ENCODE assay signal across 12 cellular contexts in genomic region chr2:240426797-240427721, GRCh38.
DNase-seq lines count a peak whose midpoint lies in the region; ATAC-seq lines count a peak whose summit lies in the region.
"Had no signal": no experiment of that assay in that cellular context is flagged by ENCODE, and none has a peak within 500 bp of the region (broad histone marks: within the 10 kb centered on the region; RNA-seq: fewer than 3 reads in every experiment).

No MANE protein-coding gene starts in this region.

- H3K36me3 Mint-ChIP-seq in activated naive CD4-positive, alpha-beta T cell treated with anti-CD3 and anti-CD28 coated beads, Interleukin-2, amount 10 ng/mL, durations not matched to agents 7 days and 5 days = no peaks in the 10 kb centered on the region
- no peaks in the 10 kb centered on the region for H3K36me3 Mint-ChIP-seq in T-helper 2 cell treated with Interferon-gamma antibody and Interleukin-4, amounts not matched to agents 5 μg/mL and 100 μg/mL, for 36 hours (ENCODE audit: low read depth)

- CTCF ChIA-PET in activated naive CD4-positive, alpha-beta T cell treated with anti-CD3 and anti-CD28 coated beads, Interleukin-2, amount 10 ng/mL, durations not matched to agents 7 days and 5 days (lab: Charles Lee) = no interaction called here

- H3K4me3 Mint-ChIP-seq in activated naive CD4-positive, alpha-beta T cell treated with anti-CD3 and anti-CD28 coated beads, Interleukin-2, amount 10 ng/mL, durations not matched to agents 7 days and 5 days = no peak overlapping the region
- H3K4me3 Mint-ChIP-seq in T-helper 2 cell treated with Interferon-gamma antibody and Interleukin-4, amounts not matched to agents 5 μg/mL and 100 μg/mL, for 36 hours = peak overlapping the region; percentile 39
- no peak overlapping the region for H3K4me3 Mint-ChIP-seq in stimulated activated naive CD8-positive, alpha-beta T cell treated with anti-CD3 and anti-CD28 coated beads, Interleukin-15, amount 100 ng/mL, for 72 hours
- H3K4me3 Mint-ChIP-seq: stimulated activated naive B cell treated with anti-CD40 and anti-IgM and Interleukin-4, amounts not matched to agents 10 μg/mL and 1 μg/mL and 100 μg/mL, for 72 hours had no signal

- peak; percentile 53 for ATAC-seq in stimulated activated naive CD8-positive, alpha-beta T cell treated with anti-CD3 and anti-CD28 coated beads, Interleukin-15, amount 100 ng/mL, for 72 hours
- no peak for ATAC-seq in GM21737 (IDR thresholded peaks at IDR 0.05; ENCODE audit: unreplicated experiment)

- peaks cover 15% of the 10 kb centered on the region for H3K9me3 Mint-ChIP-seq in activated naive CD4-positive, alpha-beta T cell treated with anti-CD3 and anti-CD28 coated beads, Interleukin-2, amount 10 ng/mL, durations not matched to agents 7 days and 5 days
- peaks cover 28% of the 10 kb centered on the region for H3K9me3 Mint-ChIP-seq in T-helper 2 cell treated with Interferon-gamma antibody and Interleukin-4, amounts not matched to agents 5 μg/mL and 100 μg/mL, for 36 hours
- H3K9me3 Mint-ChIP-seq in stimulated activated naive CD8-positive, alpha-beta T cell treated with anti-CD3 and anti-CD28 coated beads, Interleukin-15, amount 100 ng/mL, for 72 hours = peaks cover 7% of the 10 kb centered on the region in 2 donors

- peak; percentile 9 for DNase-seq in activated naive CD4-positive, alpha-beta T cell treated with anti-CD3 and anti-CD28 coated beads, Interleukin-2, amount 50 U/mL, for 16 hours
- no peak for DNase-seq in activated naive CD4-positive, alpha-beta T cell treated with anti-CD3 and anti-CD28 coated beads, Interleukin-2, amount 10 ng/mL, durations not matched to agents 7 days and 5 days
- DNase-seq in T-helper 2 cell treated with Interferon-gamma antibody and Interleukin-4, amounts not matched to agents 5 μg/mL and 100 μg/mL, for 36 hours (ENCODE audit: low spot score) = peak; percentile 60
- peak; percentile 31 for DNase-seq in glomerular visceral epithelial cell (ENCODE audit: extremely low spot score)
- no peak for DNase-seq in stimulated activated naive CD8-positive, alpha-beta T cell treated with anti-CD3 and anti-CD28 coated beads, Interleukin-15, amount 100 ng/mL, for 72 hours
- DNase-seq in AG20443 (ENCODE audit: low spot score) = no peak
- DNase-seq in stimulated activated CD4-positive, alpha-beta T cell treated with anti-CD3 and anti-CD28 coated beads, Interleukin-4, amount 100 ng/mL, for 1 hour = no peak
- DNase-seq: activated CD8-positive, alpha-beta memory T cell treated with anti-CD3 and anti-CD28 coated beads for 24 hours; midbrain; NCI-H2171 treated with DMSO at 0.1 percent for 48 hours; stimulated activated naive B cell treated with anti-CD40 and anti-IgM and Interleukin-4, amounts not matched to agents 10 μg/mL and 1 μg/mL and 100 μg/mL, for 72 hours had no signal

- H3K4me1 Mint-ChIP-seq in activated naive CD4-positive, alpha-beta T cell treated with anti-CD3 and anti-CD28 coated beads, Interleukin-2, amount 10 ng/mL, durations not matched to agents 7 days and 5 days = peaks cover 6% of the 10 kb centered on the region
- peaks cover 18% of the 10 kb centered on the region for H3K4me1 Mint-ChIP-seq in T-helper 2 cell treated with Interferon-gamma antibody and Interleukin-4, amounts not matched to agents 5 μg/mL and 100 μg/mL, for 36 hours (ENCODE audit: low read depth)
- H3K4me1 Mint-ChIP-seq in stimulated activated naive CD8-positive, alpha-beta T cell treated with anti-CD3 and anti-CD28 coated beads, Interleukin-15, amount 100 ng/mL, for 72 hours = peaks cover 22% of the 10 kb centered on the region

- H3K27me3 Mint-ChIP-seq in activated naive CD4-positive, alpha-beta T cell treated with anti-CD3 and anti-CD28 coated beads, Interleukin-2, amount 10 ng/mL, durations not matched to agents 7 days and 5 days = peaks cover 59% of the 10 kb centered on the region
- H3K27me3 Mint-ChIP-seq in T-helper 2 cell treated with Interferon-gamma antibody and Interleukin-4, amounts not matched to agents 5 μg/mL and 100 μg/mL, for 36 hours (ENCODE audit: low read depth) = no peaks in the 10 kb centered on the region
- peaks cover 5% of the 10 kb centered on the region for H3K27me3 Mint-ChIP-seq in stimulated activated naive CD8-positive, alpha-beta T cell treated with anti-CD3 and anti-CD28 coated beads, Interleukin-15, amount 100 ng/mL, for 72 hours

- H3K27ac Mint-ChIP-seq in activated naive CD4-positive, alpha-beta T cell treated with anti-CD3 and anti-CD28 coated beads, Interleukin-2, amount 10 ng/mL, durations not matched to agents 7 days and 5 days = no peak overlapping the region
- peak overlapping the region; percentile 56 for H3K27ac Mint-ChIP-seq in T-helper 2 cell treated with Interferon-gamma antibody and Interleukin-4, amounts not matched to agents 5 μg/mL and 100 μg/mL, for 36 hours
- H3K27ac Mint-ChIP-seq in stimulated activated naive CD8-positive, alpha-beta T cell treated with anti-CD3 and anti-CD28 coated beads, Interleukin-15, amount 100 ng/mL, for 72 hours = no peak overlapping the region

Comparison
In these comparisons a context has a peak if more than half of its experiments do, and no peak if none do; other contexts are left out.
1. DNase-seq: peak in activated naive CD4-positive, alpha-beta T cell treated with anti-CD3 and anti-CD28 coated beads, Interleukin-2, amount 50 U/mL, for 16 hours (single experiment), T-helper 2 cell treated with Interferon-gamma antibody and Interleukin-4, amounts not matched to agents 5 μg/mL and 100 μg/mL, for 36 hours (single experiment) and glomerular visceral epithelial cell (single experiment); none in activated naive CD4-positive, alpha-beta T cell treated with anti-CD3 and anti-CD28 coated beads, Interleukin-2, amount 10 ng/mL, durations not matched to agents 7 days and 5 days (single experiment), stimulated activated naive CD8-positive, alpha-beta T cell treated with anti-CD3 and anti-CD28 coated beads, Interleukin-15, amount 100 ng/mL, for 72 hours (0 of 2), AG20443 (single experiment) and stimulated activated CD4-positive, alpha-beta T cell treated with anti-CD3 and anti-CD28 coated beads, Interleukin-4, amount 100 ng/mL, for 1 hour (single experiment).